In the genomic region with DNA sequence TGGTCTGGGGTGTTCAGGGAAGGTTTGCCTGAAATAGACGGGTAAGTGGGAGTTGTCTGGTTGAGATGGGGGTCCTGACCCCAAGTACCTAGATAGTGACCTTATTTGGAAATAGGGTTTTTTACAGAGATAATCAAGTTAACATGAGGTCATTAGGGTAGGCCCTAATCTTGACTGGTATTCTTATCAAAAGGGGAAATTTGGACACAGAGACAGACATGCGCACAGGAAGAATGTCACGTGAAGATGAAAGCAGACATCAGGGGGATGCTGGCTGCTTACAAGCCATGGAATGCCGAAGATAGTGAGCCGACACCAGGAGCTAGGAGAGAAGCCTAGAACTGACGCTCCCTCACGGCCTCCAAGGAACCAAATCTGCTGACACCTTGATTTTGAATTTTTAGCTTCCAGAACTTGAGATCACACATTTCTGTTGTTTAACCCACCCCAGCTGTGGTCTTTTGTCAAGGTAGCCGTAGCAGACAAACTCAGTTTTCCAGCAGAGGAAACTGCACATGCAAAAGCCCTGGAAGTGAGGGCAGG, we compare ENCODE assay signal across 15 cellular contexts. TPM values are rescaled to one million over a fixed set of nuclear protein-coding genes. Genes with fewer than 3 reads are reported as not detected.
DNase-seq lines count a peak whose midpoint lies in the region; ATAC-seq lines count a peak whose summit lies in the region.
"Had no signal": no experiment of that assay in that cellular context is flagged by ENCODE, and none has a peak within 500 bp of the region (broad histone marks: within the 10 kb centered on the region; RNA-seq: fewer than 3 reads in every experiment).

No MANE protein-coding gene starts in this region.

- H3K9me3 Mint-ChIP-seq in activated CD4-positive, alpha-beta memory T cell treated with anti-CD3 and anti-CD28 coated beads for 36 hours: no peaks in the 10 kb centered on the region
- no peaks in the 10 kb centered on the region for H3K9me3 Mint-ChIP-seq in activated CD4-positive, alpha-beta memory T cell treated with anti-CD3 and anti-CD28 coated beads, Interleukin-2, amount 10 ng/mL, durations not matched to agents 7 days and 5 days
- no peaks in the 10 kb centered on the region for H3K9me3 Mint-ChIP-seq in activated T-helper 1 cell treated with anti-CD3 and anti-CD28 coated beads, Interleukin-12 subunit alpha, Interleukin-12 subunit beta, Interleukin-2, Interleukin-4 antibody, amounts not matched to agents 30 ng/mL and 10 ng/mL and 1 ng/mL, durations not matched to agents 14 hours and 24 hours and 36 hours
- H3K9me3 Mint-ChIP-seq in stimulated activated memory B cell treated with anti-CD40 and anti-IgM and Interleukin-4, amounts not matched to agents 10 μg/mL and 1 μg/mL and 100 μg/mL, for 72 hours: no peaks in the 10 kb centered on the region
- H3K9me3 Mint-ChIP-seq: CD4-positive, CD25-positive, alpha-beta regulatory T cell; H9; memory B cell had no signal

- DNase-seq in activated CD4-positive, alpha-beta memory T cell treated with anti-CD3 and anti-CD28 coated beads for 36 hours: peak; percentile 1
- no peak for DNase-seq in activated CD4-positive, alpha-beta memory T cell treated with anti-CD3 and anti-CD28 coated beads, Interleukin-2, amount 10 ng/mL, durations not matched to agents 7 days and 5 days
- no peak for DNase-seq in activated T-helper 1 cell treated with anti-CD3 and anti-CD28 coated beads, Interleukin-12 subunit alpha, Interleukin-12 subunit beta, Interleukin-2, Interleukin-4 antibody, amounts not matched to agents 30 ng/mL and 10 ng/mL and 1 ng/mL, durations not matched to agents 14 hours and 24 hours and 36 hours (ENCODE audit: low spot score)
- DNase-seq in left lobe of liver (ENCODE audit: low spot score): peak; percentile 11
- DNase-seq in stimulated activated CD8-positive, alpha-beta memory T cell treated with anti-CD3 and anti-CD28 coated beads, Interleukin-4, amount 100 ng/mL, for 48 hours: no peak
- no peak for DNase-seq in NCI-H1930 (lab: John Stamatoyannopoulos, UW)
- DNase-seq: activated naive CD4-positive, alpha-beta T cell treated with anti-CD3 and anti-CD28 coated beads, Interleukin-2, amount 50 U/mL, for 16 hours; CD4-positive, CD25-positive, alpha-beta regulatory T cell; foreskin melanocyte; H9; nucleus accumbens; SJCRH30 had no signal

- CTCF ChIA-PET in activated CD4-positive, alpha-beta memory T cell treated with anti-CD3 and anti-CD28 coated beads for 36 hours (lab: Charles Lee): interaction anchor here (1.0 kb wide), 1 partner anchor 10 kb away, joined by 3 read pairs; no protein-coding TSS in a partner anchor
- CTCF ChIA-PET in activated CD4-positive, alpha-beta memory T cell treated with anti-CD3 and anti-CD28 coated beads, Interleukin-2, amount 10 ng/mL, durations not matched to agents 7 days and 5 days (lab: Charles Lee): interaction anchor here (0.7 kb wide), 1 partner anchor 16 kb away, joined by 3 read pairs; no protein-coding TSS in a partner anchor

- peaks cover 25% of the 10 kb centered on the region for H3K4me1 Mint-ChIP-seq in activated CD4-positive, alpha-beta memory T cell treated with anti-CD3 and anti-CD28 coated beads for 36 hours (ENCODE audit: low read depth)
- H3K4me1 Mint-ChIP-seq in activated CD4-positive, alpha-beta memory T cell treated with anti-CD3 and anti-CD28 coated beads, Interleukin-2, amount 10 ng/mL, durations not matched to agents 7 days and 5 days: peaks cover 50% of the 10 kb centered on the region
- peaks cover 68% of the 10 kb centered on the region for H3K4me1 Mint-ChIP-seq in activated T-helper 1 cell treated with anti-CD3 and anti-CD28 coated beads, Interleukin-12 subunit alpha, Interleukin-12 subunit beta, Interleukin-2, Interleukin-4 antibody, amounts not matched to agents 30 ng/mL and 10 ng/mL and 1 ng/mL, durations not matched to agents 14 hours and 24 hours and 36 hours (ENCODE audit: low read depth)
- H3K4me1 Mint-ChIP-seq in stimulated activated memory B cell treated with anti-CD40 and anti-IgM and Interleukin-4, amounts not matched to agents 10 μg/mL and 1 μg/mL and 100 μg/mL, for 72 hours: peaks cover 35% of the 10 kb centered on the region
- H3K4me1 Mint-ChIP-seq: CD4-positive, CD25-positive, alpha-beta regulatory T cell had no signal

- no peak overlapping the region for H3K4me3 Mint-ChIP-seq in activated CD4-positive, alpha-beta memory T cell treated with anti-CD3 and anti-CD28 coated beads for 36 hours
- H3K4me3 Mint-ChIP-seq in activated CD4-positive, alpha-beta memory T cell treated with anti-CD3 and anti-CD28 coated beads, Interleukin-2, amount 10 ng/mL, durations not matched to agents 7 days and 5 days: no peak overlapping the region
- no peak overlapping the region for H3K4me3 Mint-ChIP-seq in activated T-helper 1 cell treated with anti-CD3 and anti-CD28 coated beads, Interleukin-12 subunit alpha, Interleukin-12 subunit beta, Interleukin-2, Interleukin-4 antibody, amounts not matched to agents 30 ng/mL and 10 ng/mL and 1 ng/mL, durations not matched to agents 14 hours and 24 hours and 36 hours
- no peak overlapping the region for H3K4me3 Mint-ChIP-seq in stimulated activated memory B cell treated with anti-CD40 and anti-IgM and Interleukin-4, amounts not matched to agents 10 μg/mL and 1 μg/mL and 100 μg/mL, for 72 hours
- H3K4me3 Mint-ChIP-seq: CD4-positive, CD25-positive, alpha-beta regulatory T cell; H9; memory B cell had no signal

- intact Hi-C loops in activated CD4-positive, alpha-beta memory T cell treated with anti-CD3 and anti-CD28 coated beads for 36 hours (cut with micrococcal nuclease): no loop called here
- intact Hi-C loops in activated T-helper 1 cell treated with anti-CD3 and anti-CD28 coated beads, Interleukin-12 subunit alpha, Interleukin-12 subunit beta, Interleukin-2, Interleukin-4 antibody, amounts not matched to agents 30 ng/mL and 10 ng/mL and 1 ng/mL, durations not matched to agents 14 hours and 24 hours and 36 hours (cut with micrococcal nuclease): no loop called here

- POLR2A ChIA-PET in activated CD4-positive, alpha-beta memory T cell treated with anti-CD3 and anti-CD28 coated beads for 36 hours (lab: Charles Lee): no interaction called here
- POLR2A ChIA-PET in activated CD4-positive, alpha-beta memory T cell treated with anti-CD3 and anti-CD28 coated beads, Interleukin-2, amount 10 ng/mL, durations not matched to agents 7 days and 5 days (lab: Charles Lee): interaction anchor here (18.0 kb wide), 1 partner anchor 14 kb away, joined by 321 read pairs; a partner anchor contains a TSS

- no peaks in the 10 kb centered on the region for H3K36me3 Mint-ChIP-seq in activated CD4-positive, alpha-beta memory T cell treated with anti-CD3 and anti-CD28 coated beads for 36 hours
- no peaks in the 10 kb centered on the region for H3K36me3 Mint-ChIP-seq in activated CD4-positive, alpha-beta memory T cell treated with anti-CD3 and anti-CD28 coated beads, Interleukin-2, amount 10 ng/mL, durations not matched to agents 7 days and 5 days (ENCODE audit: low read depth)
- no peaks in the 10 kb centered on the region for H3K36me3 Mint-ChIP-seq in activated T-helper 1 cell treated with anti-CD3 and anti-CD28 coated beads, Interleukin-12 subunit alpha, Interleukin-12 subunit beta, Interleukin-2, Interleukin-4 antibody, amounts not matched to agents 30 ng/mL and 10 ng/mL and 1 ng/mL, durations not matched to agents 14 hours and 24 hours and 36 hours (ENCODE audit: low read depth)
- H3K36me3 Mint-ChIP-seq in stimulated activated memory B cell treated with anti-CD40 and anti-IgM and Interleukin-4, amounts not matched to agents 10 μg/mL and 1 μg/mL and 100 μg/mL, for 72 hours: no peaks in the 10 kb centered on the region
- H3K36me3 Mint-ChIP-seq: CD4-positive, CD25-positive, alpha-beta regulatory T cell; memory B cell had no signal

- ATAC-seq in left lobe of liver (no peak), GM18870 (IDR thresholded peaks at IDR 0.05; ENCODE audit: unreplicated experiment) (no peak)
- no peak for ATAC-seq in stimulated activated memory B cell treated with anti-CD40 and anti-IgM and Interleukin-4, amounts not matched to agents 10 μg/mL and 1 μg/mL and 100 μg/mL, for 72 hours

- H3K27me3 Mint-ChIP-seq in activated CD4-positive, alpha-beta memory T cell treated with anti-CD3 and anti-CD28 coated beads for 36 hours: no peaks in the 10 kb centered on the region
- H3K27me3 Mint-ChIP-seq in activated CD4-positive, alpha-beta memory T cell treated with anti-CD3 and anti-CD28 coated beads, Interleukin-2, amount 10 ng/mL, durations not matched to agents 7 days and 5 days: no peaks in the 10 kb centered on the region
- no peaks in the 10 kb centered on the region for H3K27me3 Mint-ChIP-seq in activated T-helper 1 cell treated with anti-CD3 and anti-CD28 coated beads, Interleukin-12 subunit alpha, Interleukin-12 subunit beta, Interleukin-2, Interleukin-4 antibody, amounts not matched to agents 30 ng/mL and 10 ng/mL and 1 ng/mL, durations not matched to agents 14 hours and 24 hours and 36 hours (ENCODE audit: insufficient read depth)
- no peaks in the 10 kb centered on the region for H3K27me3 Mint-ChIP-seq in stimulated activated memory B cell treated with anti-CD40 and anti-IgM and Interleukin-4, amounts not matched to agents 10 μg/mL and 1 μg/mL and 100 μg/mL, for 72 hours
- H3K27me3 Mint-ChIP-seq: CD4-positive, CD25-positive, alpha-beta regulatory T cell; memory B cell had no signal

- H3K27ac Mint-ChIP-seq in activated CD4-positive, alpha-beta memory T cell treated with anti-CD3 and anti-CD28 coated beads for 36 hours: no peak overlapping the region
- H3K27ac Mint-ChIP-seq in activated CD4-positive, alpha-beta memory T cell treated with anti-CD3 and anti-CD28 coated beads, Interleukin-2, amount 10 ng/mL, durations not matched to agents 7 days and 5 days: no peak overlapping the region
- H3K27ac Mint-ChIP-seq in activated T-helper 1 cell treated with anti-CD3 and anti-CD28 coated beads, Interleukin-12 subunit alpha, Interleukin-12 subunit beta, Interleukin-2, Interleukin-4 antibody, amounts not matched to agents 30 ng/mL and 10 ng/mL and 1 ng/mL, durations not matched to agents 14 hours and 24 hours and 36 hours: peak overlapping the region; percentile 27
- H3K27ac Mint-ChIP-seq in stimulated activated memory B cell treated with anti-CD40 and anti-IgM and Interleukin-4, amounts not matched to agents 10 μg/mL and 1 μg/mL and 100 μg/mL, for 72 hours: peak overlapping the region; percentile 83
- H3K27ac Mint-ChIP-seq: H9, memory B cell had no signal

RNA-seq across cellular contexts. Expression of a gene that starts 17.1 kb away (rescaled TPM):
- total RNA-seq in activated CD4-positive, alpha-beta memory T cell treated with anti-CD3 and anti-CD28 coated beads for 36 hours: 100 to 1,000 TPM; 188 to 195 TPM
- total RNA-seq in activated CD4-positive, alpha-beta memory T cell treated with anti-CD3 and anti-CD28 coated beads, Interleukin-2, amount 10 ng/mL, durations not matched to agents 7 days and 5 days: 100 to 1,000 TPM; 316 to 318 TPM
- total RNA-seq in activated T-helper 1 cell treated with anti-CD3 and anti-CD28 coated beads, Interleukin-12 subunit alpha, Interleukin-12 subunit beta, Interleukin-2, Interleukin-4 antibody, amounts not matched to agents 30 ng/mL and 10 ng/mL and 1 ng/mL, durations not matched to agents 14 hours and 24 hours and 36 hours: 449 and 458 TPM in 2 replicates
- 26.4 TPM for total RNA-seq in left lobe of liver

Comparison
In these comparisons a context has a peak if more than half of its experiments do, and no peak if none do; other contexts are left out.
1. DNase-seq: peak in activated CD4-positive, alpha-beta memory T cell treated with anti-CD3 and anti-CD28 coated beads for 36 hours (single experiment) and left lobe of liver (single experiment); none in activated CD4-positive, alpha-beta memory T cell treated with anti-CD3 and anti-CD28 coated beads, Interleukin-2, amount 10 ng/mL, durations not matched to agents 7 days and 5 days (single experiment), activated T-helper 1 cell treated with anti-CD3 and anti-CD28 coated beads, Interleukin-12 subunit alpha, Interleukin-12 subunit beta, Interleukin-2, Interleukin-4 antibody, amounts not matched to agents 30 ng/mL and 10 ng/mL and 1 ng/mL, durations not matched to agents 14 hours and 24 hours and 36 hours (single experiment), stimulated activated CD8-positive, alpha-beta memory T cell treated with anti-CD3 and anti-CD28 coated beads, Interleukin-4, amount 100 ng/mL, for 48 hours (single experiment) and NCI-H1930 (0 of 2).
2. H3K27ac Mint-ChIP-seq: peak in activated T-helper 1 cell treated with anti-CD3 and anti-CD28 coated beads, Interleukin-12 subunit alpha, Interleukin-12 subunit beta, Interleukin-2, Interleukin-4 antibody, amounts not matched to agents 30 ng/mL and 10 ng/mL and 1 ng/mL, durations not matched to agents 14 hours and 24 hours and 36 hours (single experiment) and stimulated activated memory B cell treated with anti-CD40 and anti-IgM and Interleukin-4, amounts not matched to agents 10 μg/mL and 1 μg/mL and 100 μg/mL, for 72 hours (single experiment); none in activated CD4-positive, alpha-beta memory T cell treated with anti-CD3 and anti-CD28 coated beads for 36 hours (single experiment) and activated CD4-positive, alpha-beta memory T cell treated with anti-CD3 and anti-CD28 coated beads, Interleukin-2, amount 10 ng/mL, durations not matched to agents 7 days and 5 days (single experiment).